ENCODE assay signal across 25 cellular contexts in genomic region chr6:901696-902455, GRCh38.
"Had no signal": no experiment of that assay in that cellular context is flagged by ENCODE, and none has a peak within 500 bp of the region (broad histone marks: within the 10 kb centered on the region; RNA-seq: fewer than 3 reads in every experiment).

No MANE protein-coding gene starts in this region.

- DNase-seq: activated CD4-positive, alpha-beta T cell treated with anti-CD3 and anti-CD28 coated beads, Interleukin-2, amount 50 U/mL, for 48 hours; activated naive CD4-positive, alpha-beta T cell treated with anti-CD3 and anti-CD28 coated beads for 36 hours; activated naive CD8-positive, alpha-beta T cell treated with anti-CD3 and anti-CD28 coated beads, Interleukin-2, amount 50 U/mL, for 24 hours; activated T-cell treated with anti-CD3 and anti-CD28 coated beads, Interleukin-2, amount 50 U/mL, for 1 hour; aorta; cerebellar nuclear complex; dermis blood vessel endothelial cell; effector memory CD8-positive, alpha-beta T cell; islet precursor cell; left ventricle myocardium superior; mesenchymal stem cell; posterior cingulate gyrus; stimulated activated CD4-positive, alpha-beta T cell treated with anti-CD3 and anti-CD28 coated beads, Interleukin-15, amount 100 ng/mL, for 24 hours; stimulated activated CD4-positive, alpha-beta T cell treated with anti-CD3 and anti-CD28 coated beads, Interleukin-4, amount 100 ng/mL, for 24 hours; stimulated activated naive CD4-positive, alpha-beta T cell; substantia nigra; T-cell; T-helper 9 cell; trophoblast cell; WERI-Rb-1 had no signal

- H3K27ac ChIP-seq: breast epithelium, epithelial cell of prostate, skin epidermis, WERI-Rb-1 had no signal

- H3K36me3 Mint-ChIP-seq: natural killer cell treated with Interleukin-12 subunit alpha and Interleukin-12 subunit beta and Interleukin-15 and Interleukin-18, amount 100 ng/mL, for 72 hours; T-cell had no signal

- H3K4me1 Mint-ChIP-seq: activated naive CD8-positive, alpha-beta T cell treated with anti-CD3 and anti-CD28 coated beads, Interleukin-2, amount 50 U/mL, for 24 hours; T-cell had no signal

- H3K27ac Mint-ChIP-seq: activated naive CD4-positive, alpha-beta T cell treated with anti-CD3 and anti-CD28 coated beads for 36 hours; activated naive CD8-positive, alpha-beta T cell treated with anti-CD3 and anti-CD28 coated beads, Interleukin-2, amount 50 U/mL, for 24 hours; activated T-helper 2 cell treated with anti-CD3 and anti-CD28 coated beads, Interferon-gamma antibody, Interleukin-2, Interleukin-4, amounts not matched to agents 10 μg/mL and 5 μg/mL and 100 μg/mL, durations not matched to agents 14 hours and 24 hours and 36 hours; effector memory CD8-positive, alpha-beta T cell; natural killer cell treated with Interleukin-12 subunit alpha and Interleukin-12 subunit beta and Interleukin-15 and Interleukin-18, amount 100 ng/mL, for 72 hours; T-cell had no signal

- H3K4me1 ChIP-seq: breast epithelium had no signal

- H3K36me3 ChIP-seq: breast epithelium, WERI-Rb-1 had no signal

- H3K9me3 ChIP-seq: breast epithelium had no signal

- H3K9me3 Mint-ChIP-seq: activated naive CD4-positive, alpha-beta T cell treated with anti-CD3 and anti-CD28 coated beads for 36 hours; activated naive CD8-positive, alpha-beta T cell treated with anti-CD3 and anti-CD28 coated beads, Interleukin-2, amount 50 U/mL, for 24 hours; activated T-helper 2 cell treated with anti-CD3 and anti-CD28 coated beads, Interferon-gamma antibody, Interleukin-2, Interleukin-4, amounts not matched to agents 10 μg/mL and 5 μg/mL and 100 μg/mL, durations not matched to agents 14 hours and 24 hours and 36 hours; effector memory CD8-positive, alpha-beta T cell; natural killer cell treated with Interleukin-12 subunit alpha and Interleukin-12 subunit beta and Interleukin-15 and Interleukin-18, amount 100 ng/mL, for 72 hours; T-cell had no signal

- H3K4me3 Mint-ChIP-seq: activated naive CD4-positive, alpha-beta T cell treated with anti-CD3 and anti-CD28 coated beads for 36 hours; activated naive CD8-positive, alpha-beta T cell treated with anti-CD3 and anti-CD28 coated beads, Interleukin-2, amount 50 U/mL, for 24 hours; effector memory CD8-positive, alpha-beta T cell; natural killer cell treated with Interleukin-12 subunit alpha and Interleukin-12 subunit beta and Interleukin-15 and Interleukin-18, amount 100 ng/mL, for 72 hours; T-cell had no signal

- H3K4me3 ChIP-seq: breast epithelium, skin epidermis had no signal

- ATAC-seq: activated naive CD8-positive, alpha-beta T cell treated with anti-CD3 and anti-CD28 coated beads, Interleukin-2, amount 50 U/mL, for 24 hours; effector memory CD8-positive, alpha-beta T cell; left ventricle myocardium superior; natural killer cell treated with Interleukin-12 subunit alpha and Interleukin-12 subunit beta and Interleukin-15 and Interleukin-18, amount 100 ng/mL, for 72 hours; T-cell had no signal
